In genomic region chr3:194685723-194686413, GRCh38 we compare ENCODE assay signal across 8 cellular contexts. TPM values are rescaled to one million over a fixed set of nuclear protein-coding genes. Genes with fewer than 3 reads are reported as not detected.
DNase-seq lines count a peak whose midpoint lies in the region; ATAC-seq and TF ChIP-seq lines count a peak whose summit lies in the region.

A gene with protein sequence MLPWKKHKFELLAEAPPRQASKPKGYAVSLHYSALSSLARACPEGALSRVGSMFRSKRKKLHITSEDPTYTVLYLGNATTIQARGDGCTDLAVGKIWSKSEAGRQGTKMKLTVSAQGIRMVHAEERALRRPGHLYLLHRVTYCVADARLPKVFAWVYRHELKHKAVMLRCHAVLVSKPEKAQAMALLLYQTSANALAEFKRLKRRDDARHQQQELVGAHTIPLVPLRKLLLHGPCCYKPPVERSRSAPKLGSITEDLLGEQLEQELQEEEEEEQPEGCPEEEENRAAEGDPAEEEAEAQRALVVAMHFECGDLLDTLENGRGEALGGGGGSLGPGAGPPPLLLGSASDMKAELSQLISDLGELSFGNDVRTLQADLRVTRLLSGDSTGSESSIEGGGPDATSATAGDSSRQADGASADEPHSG (plus strand): TSS chr3:194685883. CDS start chr3:194686827, 944 bp downstream.

- H3K9me3 ChIP-seq in SK-N-SH: no peaks in the 10 kb centered on the region
- H3K9me3 ChIP-seq in suprapubic skin: no peaks in the 10 kb centered on the region

- TF ChIP-seq RAD21 in SK-N-SH (IDR thresholded peaks at IDR 0.05; ENCODE audit: low read length): peak; percentile 30; the same call in 1 of the 2 replicates

- peaks cover 13% of the 10 kb centered on the region for H3F3A ChIP-seq in SK-N-SH (replicated peaks; ENCODE audit: insufficient read depth)

- H3K9me3 Mint-ChIP-seq in activated naive CD4-positive, alpha-beta T cell treated with anti-CD3 and anti-CD28 coated beads, Interleukin-2, amount 50 U/mL, for 72 hours: no peaks in the 10 kb centered on the region

- 0% methylated on average over 1 of the region's 69 CpGs for WGBS in SK-N-SH (ENCODE audit: low lambda C conversion rate)
- WGBS in suprapubic skin: under 1% methylated on average over 30 of the region's 69 CpGs

- no peaks in the 10 kb centered on the region for H4K20me1 ChIP-seq in SK-N-SH (ENCODE audit: insufficient read depth)

- TF ChIP-seq CTCF in SK-N-SH (IDR thresholded peaks at IDR 0.05) (peak; percentile 30), suprapubic skin (IDR thresholded peaks at IDR 0.05) (no peak)

- POLR2A ChIA-PET in SK-N-SH (lab: Yijun Ruan, JAX): interaction anchor here (0.7 to 2.5 kb wide), 11 partner anchors 9 to 585 kb away, joined by 3 to 10 read pairs (median 3); partner anchors contain the start of genes LSG1 and XXYLT1

- H3K36me3 Mint-ChIP-seq in activated naive CD4-positive, alpha-beta T cell treated with anti-CD3 and anti-CD28 coated beads, Interleukin-2, amount 50 U/mL, for 72 hours: peaks cover 5 to 6% of the 10 kb centered on the region in 2 donors

- no peaks in the 10 kb centered on the region for H3K27me3 ChIP-seq in SK-N-SH (ENCODE audit: insufficient read depth)
- peaks cover 4% of the 10 kb centered on the region for H3K27me3 ChIP-seq in suprapubic skin

- peak within 1 kb of the TSS; percentile 60; the same call in 1 of the 2 replicates for H3K9ac ChIP-seq in SK-N-SH

- ATAC-seq in GM21576 (IDR thresholded peaks at IDR 0.05; ENCODE audit: unreplicated experiment): peak; percentile 36
- peak; percentile 68 to 70 for ATAC-seq in activated naive CD4-positive, alpha-beta T cell treated with anti-CD3 and anti-CD28 coated beads, Interleukin-2, amount 50 U/mL, for 72 hours

- H2AFZ ChIP-seq in SK-N-SH (ENCODE audit: low read depth): peak within 1 kb of the TSS; percentile 71

- peak in 1 of 2 experiments; percentile 17; a peak in 1 of 4 replicates for TF ChIP-seq EP300 in SK-N-SH (IDR thresholded peaks at IDR 0.05; ENCODE audit: borderline replicate concordance in 1 of 2, low read depth in 1 of 2, low read length in 1 of 2)
- no peak for TF ChIP-seq EP300 in suprapubic skin (IDR thresholded peaks at IDR 0.05)

- peaks cover 10 to 48% of the 10 kb centered on the region in 2 experiments; a peak in 3 of 4 replicates for H3K4me1 ChIP-seq in SK-N-SH (ENCODE audit: control insufficient read depth in 1 of 2, insufficient read depth in 2 of 2, low read depth in 1 of 2, low read length in 1 of 2)
- H3K4me1 ChIP-seq in suprapubic skin: peaks cover 63% of the 10 kb centered on the region

- CTCF ChIA-PET in SK-N-SH (lab: Yijun Ruan, JAX): interaction anchor here (0.7 to 5.3 kb wide), 21 partner anchors 10 to 837 kb away, joined by 3 to 69 read pairs (median 3); partner anchors contain the start of genes LSG1 and XXYLT1

- H3K36me3 ChIP-seq in SK-N-SH (replicated peaks in 1 of 2; ENCODE audit: control insufficient read depth in 1 of 2, insufficient read depth in 2 of 2, low read length in 1 of 2) (peaks cover 0 to 4% of the 10 kb centered on the region in 2 experiments), suprapubic skin (no peaks in the 10 kb centered on the region)

- peak within 1 kb of the TSS; percentile 89 for H3K4me2 ChIP-seq in SK-N-SH

- peak within 1 kb of the TSS; percentile 12 to 84 for H3K27ac Mint-ChIP-seq in activated naive CD4-positive, alpha-beta T cell treated with anti-CD3 and anti-CD28 coated beads, Interleukin-2, amount 50 U/mL, for 72 hours

- no peaks in the 10 kb centered on the region for H3K9me2 ChIP-seq in SK-N-SH

- no peaks in the 10 kb centered on the region for H3K79me2 ChIP-seq in SK-N-SH (ENCODE audit: insufficient read depth)

- peak within 1 kb of the TSS; percentile 67 to 85 for H3K4me3 ChIP-seq in SK-N-SH (ENCODE audit: low read depth in 2 of 2, low read length in 1 of 2)
- H3K4me3 ChIP-seq in suprapubic skin: peak within 1 kb of the TSS; percentile 77

- DNase-seq in COR-L47 (lab: John Stamatoyannopoulos, UW): peak; percentile 74
- DNase-seq in MV-4-11 (lab: John Stamatoyannopoulos, UW): peak; percentile 91
- DNase-seq in SK-N-SH: peak; percentile 93
- peak; percentile 82 for DNase-seq in activated naive CD4-positive, alpha-beta T cell treated with anti-CD3 and anti-CD28 coated beads, Interleukin-2, amount 50 U/mL, for 72 hours (ENCODE audit: low spot score in 2 of 2)
- no peak for DNase-seq in glomerular endothelial cell (ENCODE audit: extremely low read depth, low read depth, low spot score)
- DNase-seq in nucleus accumbens (lab: John Stamatoyannopoulos, UW): peak in 51 of 56 donors; percentile 28 to 87 (median 69)
- DNase-seq in suprapubic skin (ENCODE audit: low spot score in 2 of 2): peak; percentile 96 to 98

- H3K27ac ChIP-seq in SK-N-SH (ENCODE audit: low read depth in 2 of 2, low read length in 1 of 2): peak within 1 kb of the TSS; percentile 49 to 76; a peak in 3 of 4 replicates
- peak within 1 kb of the TSS; percentile 68 for H3K27ac ChIP-seq in suprapubic skin

- TF ChIP-seq POLR2A in suprapubic skin (IDR thresholded peaks at IDR 0.05): peak; percentile 96 to 99

TF ChIP-seq in SK-N-SH, 30 proteins besides CTCF, POLR2A, EP300 and RAD21 (continues in another document):
- TF ChIP-seq REST (IDR thresholded peaks at IDR 0.05; ENCODE audit: low read depth, low read length): peak; percentile 76; the same call in 1 of the 2 replicates
- 0 out of 2 replicates have a peak, but pooled peaks have one; percentile 33 for TF ChIP-seq NFIC (IDR thresholded peaks at IDR 0.05; ENCODE audit: borderline replicate concordance)
- TF ChIP-seq PBX3 (IDR thresholded peaks at IDR 0.05): 0 out of 2 replicates have a peak, but pooled peaks have one; percentile 15
- no peak for TF ChIP-seq ELF1 (IDR thresholded peaks at IDR 0.05)
- TF ChIP-seq TEAD4 (IDR thresholded peaks at IDR 0.05; ENCODE audit: borderline replicate concordance, insufficient read depth): no peak
- TF ChIP-seq MEF2A (IDR thresholded peaks at IDR 0.05; ENCODE audit: borderline replicate concordance, low read depth): no peak
- peak; percentile 15; the same call in 1 of the 2 replicates for TF ChIP-seq RCOR1 (IDR thresholded peaks at IDR 0.05; ENCODE audit: low read length)
- TF ChIP-seq USF2 (IDR thresholded peaks at IDR 0.05; ENCODE audit: borderline replicate concordance, low read depth, low read length): no peak

RNA-seq across cellular contexts. Expression of the gene that starts here (rescaled TPM):
- polyA plus RNA-seq in SK-N-SH (2012; rRNA removed): 1.8 and 2.4 TPM in 2 replicates
- polyA plus RNA-seq in SK-N-SH (2012; cell fraction: cytosol; rRNA removed): 1.2 and 2.0 TPM in 2 replicates
- 4.3 and 4.7 TPM in 2 replicates for polyA plus RNA-seq in SK-N-SH (2012; cell fraction: nucleus; rRNA removed)
- total RNA-seq in activated naive CD4-positive, alpha-beta T cell treated with anti-CD3 and anti-CD28 coated beads, Interleukin-2, amount 50 U/mL, for 72 hours: 1 to 10 TPM; 3.5 to 6.8 TPM
- total RNA-seq in glomerular endothelial cell (505 and 617 TPM in 2 replicates), suprapubic skin (10 to 100 TPM in 3 of 4 donors, 1 to 10 TPM in 1; 9.3 to 60.9 (median 26.9) TPM)
